ENCODE assay signal across 16 cellular contexts in the genomic region with DNA sequence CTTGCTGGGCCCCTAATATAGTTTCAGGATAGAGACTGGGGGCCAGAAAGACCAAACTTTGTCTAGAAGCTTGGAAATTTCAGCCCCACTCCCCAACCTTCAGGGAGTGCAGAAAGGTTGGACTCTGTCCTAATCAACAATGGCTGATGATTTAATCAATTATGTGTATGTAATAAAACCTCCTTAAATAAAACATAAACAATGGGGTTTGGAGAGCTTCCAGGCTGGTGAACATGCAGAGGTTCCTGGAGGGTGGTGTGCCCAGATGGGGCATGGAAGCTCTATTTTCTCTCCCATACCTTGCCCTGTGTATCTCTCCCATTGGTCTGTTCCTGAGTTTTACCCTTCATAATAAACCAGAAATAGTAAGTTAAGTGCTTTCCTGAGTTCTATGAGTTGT.
"Had no signal": no experiment of that assay in that cellular context is flagged by ENCODE, and none has a peak within 500 bp of the region (broad histone marks: within the 10 kb centered on the region; RNA-seq: fewer than 3 reads in every experiment).

No MANE protein-coding gene starts in this region.

- H3K36me3 Mint-ChIP-seq: naive thymus-derived CD8-positive, alpha-beta T cell had no signal

- ATAC-seq: heart left ventricle; mucosa of descending colon; naive thymus-derived CD8-positive, alpha-beta T cell; sciatic nerve had no signal

- DNase-seq: cortex of kidney; dorsolateral prefrontal cortex; effector CD8-positive, alpha-beta T cell; foreskin melanocyte; heart left ventricle; hippocampal formation; kidney glomerular epithelial cell; mucosa of descending colon; naive thymus-derived CD8-positive, alpha-beta T cell; stimulated activated naive CD4-positive, alpha-beta T cell; stomach; substantia nigra; transverse colon had no signal

- H3K27ac Mint-ChIP-seq: naive thymus-derived CD8-positive, alpha-beta T cell had no signal

- H3K4me1 ChIP-seq: heart left ventricle, transverse colon had no signal

- H3K4me3 ChIP-seq: dorsolateral prefrontal cortex, heart left ventricle, mucosa of descending colon, stomach, thoracic aorta, transverse colon had no signal

- H3K4me3 Mint-ChIP-seq: naive thymus-derived CD8-positive, alpha-beta T cell had no signal

- H3K27me3 ChIP-seq: neutrophil, stomach, transverse colon had no signal

- H3K36me3 ChIP-seq: heart left ventricle, neutrophil, stomach, thoracic aorta, transverse colon had no signal

- H3K9me3 ChIP-seq: heart left ventricle, neutrophil, stomach, thoracic aorta, transverse colon had no signal

- H3K27ac ChIP-seq: dorsolateral prefrontal cortex, heart left ventricle, neutrophil, thoracic aorta, transverse colon had no signal
